In the genomic region with DNA sequence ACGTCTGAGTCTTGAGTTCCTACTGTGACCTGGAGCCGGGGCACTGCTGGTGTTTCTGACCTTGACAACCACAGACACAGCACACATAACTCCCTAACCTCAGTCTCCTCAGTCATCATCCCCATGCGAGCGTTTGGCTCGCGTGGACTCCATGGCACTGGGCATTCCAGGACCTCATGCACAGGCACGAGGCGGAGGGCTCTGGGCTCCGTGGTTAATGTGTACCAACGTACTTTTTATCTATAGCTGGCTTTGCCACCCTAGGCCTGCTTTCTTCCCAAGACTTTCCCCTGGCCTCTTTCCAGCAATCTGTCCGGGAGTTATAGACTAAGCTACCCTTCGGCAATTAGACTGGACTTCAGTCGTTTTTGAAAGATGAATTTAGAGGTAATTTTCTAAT, we compare ENCODE assay signal across 30 cellular contexts. TPM values are rescaled to one million over a fixed set of nuclear protein-coding genes. Genes with fewer than 3 reads are reported as not detected.
DNase-seq lines count a peak whose midpoint lies in the region; ATAC-seq, FAIRE-seq and TF ChIP-seq lines count a peak whose summit lies in the region.
"Had no signal": no experiment of that assay in that cellular context is flagged by ENCODE, and none has a peak within 500 bp of the region (broad histone marks: within the 10 kb centered on the region; RNA-seq: fewer than 3 reads in every experiment).

No MANE protein-coding gene starts in this region.

- H3K27ac ChIP-seq in neural progenitor cell (peak overlapping the region; percentile 71), small intestine (ENCODE audit: low read depth in 1 of 2, low read length in 1 of 2) (peak overlapping the region; percentile 61 to 89)
- H3K27ac ChIP-seq: A549; BLaER1 treated with 17β-estradiol and CSF1 and Interleukin-3, amounts not matched to agents 10 nM and 100 nM; KMS-11; PC-9 had no signal

- H3K4me1 ChIP-seq in neural progenitor cell = peaks cover 36% of the 10 kb centered on the region
- peaks cover 5 to 16% of the 10 kb centered on the region in 2 donors for H3K4me1 ChIP-seq in small intestine (ENCODE audit: control insufficient read depth in 2 of 2, insufficient read depth in 1 of 2, low read depth in 1 of 2, low read length in 1 of 2)
- H3K4me1 ChIP-seq: A549 had no signal

- peak overlapping the region; percentile 54 for H3K4me2 ChIP-seq in neural progenitor cell
- H3K4me2 ChIP-seq: A549; BLaER1 treated with 17β-estradiol and CSF1 and Interleukin-3, amounts not matched to agents 10 nM and 100 nM; GM23338; KMS-11; PC-9 had no signal

- H3F3A ChIP-seq in neural progenitor cell (ENCODE audit: low read depth) = peaks cover 17% of the 10 kb centered on the region

- no peak overlapping the region for H3K9ac ChIP-seq in neural progenitor cell
- H3K9ac ChIP-seq: BLaER1 treated with 17β-estradiol and CSF1 and Interleukin-3, amounts not matched to agents 10 nM and 100 nM; KMS-11 had no signal

- no peaks in the 10 kb centered on the region for H4K20me1 ChIP-seq in neural progenitor cell (ENCODE audit: low read depth)
- H4K20me1 ChIP-seq: BLaER1 treated with 17β-estradiol and CSF1 and Interleukin-3, amounts not matched to agents 10 nM and 100 nM had no signal

- no peaks in the 10 kb centered on the region for H3K36me3 Mint-ChIP-seq in brain
- H3K36me3 Mint-ChIP-seq in neural progenitor cell = no peaks in the 10 kb centered on the region
- H3K36me3 Mint-ChIP-seq in nephron progenitor cell (ENCODE audit: low read depth) = peaks cover 9% of the 10 kb centered on the region
- H3K36me3 Mint-ChIP-seq: CD4-positive, alpha-beta memory T cell; IgD-negative memory B cell had no signal

- no peak overlapping the region for H2AFZ ChIP-seq in neural progenitor cell (replicated peaks)
- H2AFZ ChIP-seq: GM23338, PC-9 had no signal

- FAIRE-seq in small intestine (lab: Jason Lieb, UNC) = no peak
- FAIRE-seq: A549, GM18507 had no signal

- peaks cover 32% of the 10 kb centered on the region for H3K4me1 Mint-ChIP-seq in brain
- peaks cover 30% of the 10 kb centered on the region for H3K4me1 Mint-ChIP-seq in neural progenitor cell
- H3K4me1 Mint-ChIP-seq in nephron progenitor cell = peaks cover 7% of the 10 kb centered on the region
- H3K4me1 Mint-ChIP-seq: IgD-negative memory B cell had no signal

- WGBS in small intestine, 3 donors = 4 to 49% (median 32%) methylated on average over 13 of the region's 13 CpGs

- H3K79me2 ChIP-seq in neural progenitor cell (ENCODE audit: low read depth) = no peaks in the 10 kb centered on the region

- H3K4me3 Mint-ChIP-seq in brain (no peak overlapping the region), neural progenitor cell (no peak overlapping the region), nephron progenitor cell (no peak overlapping the region)
- H3K4me3 Mint-ChIP-seq: CD4-positive, alpha-beta memory T cell; GM23338; H9 had no signal

- H3K27ac Mint-ChIP-seq in brain (peak overlapping the region in 4 of 5 experiments; percentile 2 to 24 (median 9)), neural progenitor cell (peak overlapping the region; percentile 5), nephron progenitor cell (no peak overlapping the region)
- H3K27ac Mint-ChIP-seq: CD4-positive, alpha-beta memory T cell; GM23338; H9; IgD-negative memory B cell had no signal

- TF ChIP-seq CTCF in brain (conservative IDR thresholded peaks at IDR 0.05) (no peak), neural progenitor cell (IDR thresholded peaks at IDR 0.05) (no peak), nephron progenitor cell (IDR thresholded peaks at IDR 0.05) (no peak)

- peaks cover 14 to 25% (median 19%) of the 10 kb centered on the region in 5 experiments for H3K9me3 Mint-ChIP-seq in brain
- H3K9me3 Mint-ChIP-seq in neural progenitor cell = peaks cover 22% of the 10 kb centered on the region
- H3K9me3 Mint-ChIP-seq in nephron progenitor cell = peaks cover 36% of the 10 kb centered on the region

- H3K27me3 ChIP-seq in neural progenitor cell (no peaks in the 10 kb centered on the region), small intestine (ENCODE audit: control insufficient read depth in 2 of 2, insufficient read depth in 2 of 2, low read length in 2 of 2) (peaks cover 0 to 2% of the 10 kb centered on the region in 2 donors)
- H3K27me3 ChIP-seq: BLaER1 treated with 17β-estradiol and CSF1 and Interleukin-3, amounts not matched to agents 10 nM and 100 nM had no signal

- H3K27me3 Mint-ChIP-seq in brain (peaks cover 31% of the 10 kb centered on the region), neural progenitor cell (ENCODE audit: insufficient read depth, low read depth) (peaks cover 11% of the 10 kb centered on the region), nephron progenitor cell (ENCODE audit: low read depth, poor library complexity) (peaks cover 45% of the 10 kb centered on the region)

- DNase-seq in kidney tubule cell (ENCODE audit: low spot score) (peak; percentile 17), neural progenitor cell (ENCODE audit: low spot score) (no peak), small intestine (peak; percentile 92), cerebellar cortex (ENCODE audit: low spot score) (no peak), nephron progenitor cell (no peak)
- no peak for DNase-seq in stimulated activated naive CD4-positive, alpha-beta T cell (lab: John Stamatoyannopoulos, UW)
- DNase-seq: AML-193; CD4-positive, alpha-beta memory T cell; COR-L47; DMS53; H9; NCI-H1048; NCI-H1417; NCI-H1694; NCI-H2029 treated with DMSO at 0.1 percent for 48 hours; NCI-H446 treated with DMSO at 0.1 percent for 48 hours; NCI-H526; PC-9; RPMI8226; SHP77 had no signal

- H3K36me3 ChIP-seq in neural progenitor cell = no peaks in the 10 kb centered on the region
- no peaks in the 10 kb centered on the region for H3K36me3 ChIP-seq in small intestine (ENCODE audit: control insufficient read depth in 2 of 2, insufficient read depth in 2 of 2, low read length in 2 of 2)
- H3K36me3 ChIP-seq: BLaER1 treated with 17β-estradiol and CSF1 and Interleukin-3, amounts not matched to agents 10 nM and 100 nM had no signal

- H3K9me3 ChIP-seq in neural progenitor cell (ENCODE audit: low read depth) (no peaks in the 10 kb centered on the region), small intestine (ENCODE audit: control insufficient read depth, low read depth) (no peaks in the 10 kb centered on the region)

- ATAC-seq in GM18909 (IDR thresholded peaks at IDR 0.05; ENCODE audit: poor library complexity, unreplicated experiment) = no peak
- ATAC-seq: A549 had no signal

- H3K4me3 ChIP-seq in neural progenitor cell = no peak overlapping the region
- no peak overlapping the region for H3K4me3 ChIP-seq in small intestine (ENCODE audit: low read depth in 1 of 2, low read length in 2 of 2)
- H3K4me3 ChIP-seq: A549; BLaER1 treated with 17β-estradiol and CSF1 and Interleukin-3, amounts not matched to agents 10 nM and 100 nM; GM23338; PC-9 had no signal

RNA-seq across cellular contexts. Expression of a gene that starts 15.9 kb away (rescaled TPM):
- polyA plus RNA-seq in brain (ENCODE audit: insufficient read depth, low read depth, low replicate concordance) (not detected), small intestine (under 1 TPM in 1 of 3 donors, not detected in 2; 0.03 TPM)
- 0.34 TPM in 1 of 2 replicates, not detected in the other for total RNA-seq in neural progenitor cell (ENCODE audit: low replicate concordance)
- total RNA-seq: CD4-positive, alpha-beta memory T cell; PC-9 had no signal
- polyA plus RNA-seq: CD4-positive, alpha-beta memory T cell; IgD-negative memory B cell had no signal

RNA-seq across cellular contexts. Expression of a gene that starts 20.0 kb away (rescaled TPM):
- 0.70 TPM for polyA plus RNA-seq in brain (ENCODE audit: insufficient read depth, low read depth, low replicate concordance)
- total RNA-seq in neural progenitor cell (ENCODE audit: low replicate concordance) = not detected in 2 replicates
- 100 to 1,000 TPM in 2 of 3 donors, 10 to 100 TPM in 1; 29.6 to 439 (median 165) TPM for polyA plus RNA-seq in small intestine
- total RNA-seq: CD4-positive, alpha-beta memory T cell; Daoy; G401; GM23338; H9; PC-9 had no signal
- polyA plus RNA-seq: CD4-positive, alpha-beta memory T cell; GM23338; IgD-negative memory B cell had no signal

Comparison
In these comparisons a context has a peak if more than half of its experiments do, and no peak if none do; other contexts are left out.
1. DNase-seq: peak in kidney tubule cell (single experiment) and small intestine (single experiment); none in neural progenitor cell (single experiment), stimulated activated naive CD4-positive, alpha-beta T cell (0 of 6), cerebellar cortex (single experiment) and nephron progenitor cell (single experiment).
2. RNA of a gene that starts 20.0 kb away (polyA plus RNA-seq): 29.6 to 439 TPM in small intestine; 0.70 TPM in brain (single experiment); every median in the first group is over 10 times any median in the second.